ENCODE assay signal across 1 cellular context in genomic region chr2:241686649-241687425, GRCh38.
TF ChIP-seq lines count a peak whose summit lies in the region.

TSS of gene DTYMK (minus strand) at chr2:241686815. CDS start at chr2:241686783, 32 bp downstream.

TF ChIP-seq in HepG2, 621 proteins besides CTCF, POLR2A, EP300 and RAD21 (continued from another document and continues in another):
- TF ChIP-seq PREB (CRISPR knock-in tag; IDR thresholded peaks at IDR 0.05) (no peak), RBFOX2 (IDR thresholded peaks at IDR 0.05; ENCODE audit: low read depth, low read length) (peak; percentile 99), GTF3A (CRISPR knock-in tag; conservative IDR thresholded peaks at IDR 0.05) (0 out of 2 replicates have a peak, but pooled peaks have one; percentile 30), SOX6 (IDR thresholded peaks at IDR 0.05) (no peak), SOX6 (CRISPR knock-in tag; IDR thresholded peaks at IDR 0.05) (peak; percentile 16; the same call in 1 of the 2 replicates), GABPB1 (CRISPR knock-in tag; IDR thresholded peaks at IDR 0.05) (peak; percentile 95), MED13 (CRISPR knock-in tag; IDR thresholded peaks at IDR 0.05) (peak; percentile 25; the same call in 1 of the 2 replicates), DRAP1 (CRISPR knock-in tag; IDR thresholded peaks at IDR 0.05) (peak; percentile 58; the same call in 1 of the 2 replicates), IRF9 (CRISPR knock-in tag; IDR thresholded peaks at IDR 0.05; ENCODE audit: borderline replicate concordance) (peak; percentile 67), AHR (CRISPR knock-in tag; IDR thresholded peaks at IDR 0.05) (peak; percentile 77; the same call in 1 of the 2 replicates), ZMYM2 (CRISPR knock-in tag; IDR thresholded peaks at IDR 0.05) (no peak), MLLT10 (CRISPR knock-in tag; IDR thresholded peaks at IDR 0.05) (no peak), PHF20 (CRISPR knock-in tag; IDR thresholded peaks at IDR 0.05) (peak; percentile 93), ZNF318 (CRISPR knock-in tag; IDR thresholded peaks at IDR 0.05) (peak; percentile 24), ZNF430 (CRISPR knock-in tag; IDR thresholded peaks at IDR 0.05) (no peak), RCOR2 (CRISPR knock-in tag; IDR thresholded peaks at IDR 0.05) (no peak), ZNF10 (CRISPR knock-in tag; IDR thresholded peaks at IDR 0.05; ENCODE audit: borderline replicate concordance, low read depth) (no peak; the same call in 1 of the 2 replicates), MTF2 (CRISPR knock-in tag; IDR thresholded peaks at IDR 0.05; ENCODE audit: borderline replicate concordance) (peak; percentile 87; the same call in 1 of the 2 replicates), ZNF674 (CRISPR knock-in tag; IDR thresholded peaks at IDR 0.05; ENCODE audit: low read depth) (peak; percentile 50; the same call in 1 of the 2 replicates), TBX2 (CRISPR knock-in tag; IDR thresholded peaks at IDR 0.05; ENCODE audit: borderline replicate concordance) (peak; percentile 62), ZSCAN31 (CRISPR knock-in tag; IDR thresholded peaks at IDR 0.05; ENCODE audit: low read depth) (no peak; the same call in none of the 2 replicates), ZNF788 (CRISPR knock-in tag; IDR thresholded peaks at IDR 0.05; ENCODE audit: borderline replicate concordance) (peak; percentile 88; the same call in 1 of the 2 replicates), HIC2 (CRISPR knock-in tag; IDR thresholded peaks at IDR 0.05; ENCODE audit: low read depth) (no peak; the same call in 1 of the 2 replicates), HNRNPUL1 (IDR thresholded peaks at IDR 0.05; ENCODE audit: low read depth, low read length) (peak; percentile 67; the same call in 1 of the 2 replicates), CREBL2 (CRISPR knock-in tag; IDR thresholded peaks at IDR 0.05; ENCODE audit: borderline replicate concordance) (peak; percentile 59; the same call in 1 of the 2 replicates), ZNF879 (CRISPR knock-in tag; IDR thresholded peaks at IDR 0.05) (no peak), ZBTB25 (CRISPR knock-in tag; IDR thresholded peaks at IDR 0.05) (peak; percentile 98; the same call in 1 of the 2 replicates), ZNF496 (CRISPR knock-in tag; IDR thresholded peaks at IDR 0.05; ENCODE audit: insufficient replicate concordance) (no peak), FLYWCH1 (CRISPR knock-in tag; IDR thresholded peaks at IDR 0.05) (no peak; the same call in 1 of the 2 replicates), PLRG1 (conservative IDR thresholded peaks at IDR 0.05) (no peak), SNRNP70 (IDR thresholded peaks at IDR 0.05; ENCODE audit: low read depth, low read length) (no peak), ZNF646 (CRISPR knock-in tag; IDR thresholded peaks at IDR 0.05) (no peak)
